9 cellular contexts compared by ENCODE assay signal in the genomic region with DNA sequence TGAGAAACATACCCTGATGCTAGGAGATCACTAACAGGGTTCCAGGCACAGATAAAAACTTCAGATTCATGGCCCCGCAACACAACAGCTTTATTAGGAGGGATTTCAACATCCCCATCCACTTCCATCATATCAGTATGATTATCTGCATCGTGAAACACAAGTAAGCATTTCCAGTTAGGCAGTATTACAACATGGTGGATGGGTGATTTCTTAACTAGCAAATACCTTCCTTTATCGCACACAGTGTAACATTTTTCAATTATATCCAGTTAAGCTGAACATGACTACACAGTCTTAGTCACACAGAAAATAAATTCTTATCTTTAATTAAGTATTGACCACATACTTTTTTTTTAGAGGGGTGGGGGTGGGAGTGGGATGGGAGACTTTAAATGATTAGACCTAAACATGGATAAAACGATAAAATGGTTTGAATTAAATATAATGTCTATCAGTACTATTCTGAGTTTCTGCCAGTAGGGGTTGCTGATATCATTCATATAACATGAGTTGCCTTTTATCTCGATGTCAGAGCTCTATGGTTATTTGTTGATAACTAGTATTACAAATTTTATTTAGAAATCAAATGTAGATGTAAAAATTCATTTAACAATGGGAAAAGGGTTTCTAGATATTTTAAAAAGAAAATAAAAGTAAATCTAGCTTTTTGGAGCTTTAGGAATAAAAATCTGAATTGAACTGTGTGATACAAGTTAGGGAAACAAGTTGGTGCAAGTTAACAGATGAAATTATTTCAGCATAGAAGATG.
A peak's percentile ranks its signal among the peaks of the same experiment; 100 is the strongest.
DNase-seq lines count a peak whose midpoint lies in the region; ATAC-seq and TF ChIP-seq lines count a peak whose summit lies in the region.
"Had no signal": no experiment of that assay in that cellular context is flagged by ENCODE, and none has a peak within 500 bp of the region (broad histone marks: within the 10 kb centered on the region; RNA-seq: fewer than 3 reads in every experiment).

No MANE protein-coding gene starts in this region.

- H3K9me3 Mint-ChIP-seq in neural crest cell = no peaks in the 10 kb centered on the region

- peak; percentile 42 for TF ChIP-seq CTCF in AG09309 (IDR thresholded peaks at IDR 0.05; ENCODE audit: control insufficient read depth, insufficient read depth, low read depth, low read length, missing control alignments)
- peak; percentile 63 for TF ChIP-seq CTCF in RWPE1 (conservative IDR thresholded peaks at IDR 0.05; ENCODE audit: low read depth)
- peak; percentile 55 for TF ChIP-seq CTCF in epithelial cell of proximal tubule (conservative IDR thresholded peaks at IDR 0.05; ENCODE audit: low read depth, low read length)
- TF ChIP-seq CTCF in neural crest cell (conservative IDR thresholded peaks at IDR 0.05) = peak; percentile 82

- no peak overlapping the region for H3K27ac Mint-ChIP-seq in neural crest cell (ENCODE audit: unreplicated experiment)

- H3K36me3 Mint-ChIP-seq in neural crest cell (ENCODE audit: low read depth) = peaks cover 10% of the 10 kb centered on the region

- DNase-seq in AG09309 (ENCODE audit: low read depth) = peak; percentile 58
- DNase-seq in LHCN-M2 (ENCODE audit: low read depth) = peak; percentile 57
- peak; percentile 31 for DNase-seq in RWPE1 (ENCODE audit: low spot score)
- peak; percentile 22 for DNase-seq in epithelial cell of proximal tubule (ENCODE audit: low read depth)
- DNase-seq in neural crest cell (ENCODE audit: low read depth, low spot score) = no peak

- H3K4me1 Mint-ChIP-seq in neural crest cell = peaks cover 13% of the 10 kb centered on the region

- no peak overlapping the region for H3K4me3 ChIP-seq in AG09309 (ENCODE audit: control insufficient read depth, low read depth, low read length)
- no peak overlapping the region for H3K4me3 ChIP-seq in epithelial cell of proximal tubule (ENCODE audit: low read depth, low read length)
- H3K4me3 ChIP-seq: HAP-1 had no signal

- no peak overlapping the region for H3K27ac ChIP-seq in RWPE1

- CTCF ChIA-PET in RWPE1 (lab: Yijun Ruan, JAX) = interaction anchor here (0.6 to 1.4 kb wide), 11 partner anchors 32 to 1470 kb away, joined by 3 to 5 read pairs (median 3); no protein-coding TSS in a partner anchor

- POLR2A ChIA-PET in RWPE1 (lab: Yijun Ruan, JAX; ENCODE audit: low non-redundant PET) = no interaction called here

- H3K4me3 Mint-ChIP-seq in neural crest cell = no peak overlapping the region

- ATAC-seq in GM18499 (IDR thresholded peaks at IDR 0.05; ENCODE audit: insufficient read depth, unreplicated experiment) (peak; percentile 66), GM21528 (IDR thresholded peaks at IDR 0.05; ENCODE audit: low FRiP score, unreplicated experiment) (no peak), GM21515 (IDR thresholded peaks at IDR 0.05; ENCODE audit: unreplicated experiment) (no peak)

- no peaks in the 10 kb centered on the region for H3K27me3 Mint-ChIP-seq in neural crest cell (ENCODE audit: low read depth)
